1 cellular context compared by ENCODE assay signal in genomic region chr19:3519126-3519525, GRCh38.
TF ChIP-seq lines count a peak whose summit lies in the region.

No MANE protein-coding gene starts in this region.

TF ChIP-seq in GM23338, 12 proteins besides CTCF, POLR2A, EP300 and RAD21 (continued from another document):
- TF ChIP-seq ZNF331 (CRISPR knock-in tag; IDR thresholded peaks at IDR 0.05; ENCODE audit: low read depth) (no peak), NANOG (IDR thresholded peaks at IDR 0.05; ENCODE audit: borderline replicate concordance) (no peak), JUNB (IDR thresholded peaks at IDR 0.05; ENCODE audit: unreplicated experiment) (no peak), POLR2AphosphoS5 (IDR thresholded peaks at IDR 0.05; ENCODE audit: low read depth) (no peak), ZNF114 (CRISPR knock-in tag; IDR thresholded peaks at IDR 0.05) (no peak), STAT1 (IDR thresholded peaks at IDR 0.05; ENCODE audit: unreplicated experiment) (no peak), REST (IDR thresholded peaks at IDR 0.05; ENCODE audit: unreplicated experiment) (no peak), ETS1 (IDR thresholded peaks at IDR 0.05) (no peak)
- TF ChIP-seq, protein P1, sequence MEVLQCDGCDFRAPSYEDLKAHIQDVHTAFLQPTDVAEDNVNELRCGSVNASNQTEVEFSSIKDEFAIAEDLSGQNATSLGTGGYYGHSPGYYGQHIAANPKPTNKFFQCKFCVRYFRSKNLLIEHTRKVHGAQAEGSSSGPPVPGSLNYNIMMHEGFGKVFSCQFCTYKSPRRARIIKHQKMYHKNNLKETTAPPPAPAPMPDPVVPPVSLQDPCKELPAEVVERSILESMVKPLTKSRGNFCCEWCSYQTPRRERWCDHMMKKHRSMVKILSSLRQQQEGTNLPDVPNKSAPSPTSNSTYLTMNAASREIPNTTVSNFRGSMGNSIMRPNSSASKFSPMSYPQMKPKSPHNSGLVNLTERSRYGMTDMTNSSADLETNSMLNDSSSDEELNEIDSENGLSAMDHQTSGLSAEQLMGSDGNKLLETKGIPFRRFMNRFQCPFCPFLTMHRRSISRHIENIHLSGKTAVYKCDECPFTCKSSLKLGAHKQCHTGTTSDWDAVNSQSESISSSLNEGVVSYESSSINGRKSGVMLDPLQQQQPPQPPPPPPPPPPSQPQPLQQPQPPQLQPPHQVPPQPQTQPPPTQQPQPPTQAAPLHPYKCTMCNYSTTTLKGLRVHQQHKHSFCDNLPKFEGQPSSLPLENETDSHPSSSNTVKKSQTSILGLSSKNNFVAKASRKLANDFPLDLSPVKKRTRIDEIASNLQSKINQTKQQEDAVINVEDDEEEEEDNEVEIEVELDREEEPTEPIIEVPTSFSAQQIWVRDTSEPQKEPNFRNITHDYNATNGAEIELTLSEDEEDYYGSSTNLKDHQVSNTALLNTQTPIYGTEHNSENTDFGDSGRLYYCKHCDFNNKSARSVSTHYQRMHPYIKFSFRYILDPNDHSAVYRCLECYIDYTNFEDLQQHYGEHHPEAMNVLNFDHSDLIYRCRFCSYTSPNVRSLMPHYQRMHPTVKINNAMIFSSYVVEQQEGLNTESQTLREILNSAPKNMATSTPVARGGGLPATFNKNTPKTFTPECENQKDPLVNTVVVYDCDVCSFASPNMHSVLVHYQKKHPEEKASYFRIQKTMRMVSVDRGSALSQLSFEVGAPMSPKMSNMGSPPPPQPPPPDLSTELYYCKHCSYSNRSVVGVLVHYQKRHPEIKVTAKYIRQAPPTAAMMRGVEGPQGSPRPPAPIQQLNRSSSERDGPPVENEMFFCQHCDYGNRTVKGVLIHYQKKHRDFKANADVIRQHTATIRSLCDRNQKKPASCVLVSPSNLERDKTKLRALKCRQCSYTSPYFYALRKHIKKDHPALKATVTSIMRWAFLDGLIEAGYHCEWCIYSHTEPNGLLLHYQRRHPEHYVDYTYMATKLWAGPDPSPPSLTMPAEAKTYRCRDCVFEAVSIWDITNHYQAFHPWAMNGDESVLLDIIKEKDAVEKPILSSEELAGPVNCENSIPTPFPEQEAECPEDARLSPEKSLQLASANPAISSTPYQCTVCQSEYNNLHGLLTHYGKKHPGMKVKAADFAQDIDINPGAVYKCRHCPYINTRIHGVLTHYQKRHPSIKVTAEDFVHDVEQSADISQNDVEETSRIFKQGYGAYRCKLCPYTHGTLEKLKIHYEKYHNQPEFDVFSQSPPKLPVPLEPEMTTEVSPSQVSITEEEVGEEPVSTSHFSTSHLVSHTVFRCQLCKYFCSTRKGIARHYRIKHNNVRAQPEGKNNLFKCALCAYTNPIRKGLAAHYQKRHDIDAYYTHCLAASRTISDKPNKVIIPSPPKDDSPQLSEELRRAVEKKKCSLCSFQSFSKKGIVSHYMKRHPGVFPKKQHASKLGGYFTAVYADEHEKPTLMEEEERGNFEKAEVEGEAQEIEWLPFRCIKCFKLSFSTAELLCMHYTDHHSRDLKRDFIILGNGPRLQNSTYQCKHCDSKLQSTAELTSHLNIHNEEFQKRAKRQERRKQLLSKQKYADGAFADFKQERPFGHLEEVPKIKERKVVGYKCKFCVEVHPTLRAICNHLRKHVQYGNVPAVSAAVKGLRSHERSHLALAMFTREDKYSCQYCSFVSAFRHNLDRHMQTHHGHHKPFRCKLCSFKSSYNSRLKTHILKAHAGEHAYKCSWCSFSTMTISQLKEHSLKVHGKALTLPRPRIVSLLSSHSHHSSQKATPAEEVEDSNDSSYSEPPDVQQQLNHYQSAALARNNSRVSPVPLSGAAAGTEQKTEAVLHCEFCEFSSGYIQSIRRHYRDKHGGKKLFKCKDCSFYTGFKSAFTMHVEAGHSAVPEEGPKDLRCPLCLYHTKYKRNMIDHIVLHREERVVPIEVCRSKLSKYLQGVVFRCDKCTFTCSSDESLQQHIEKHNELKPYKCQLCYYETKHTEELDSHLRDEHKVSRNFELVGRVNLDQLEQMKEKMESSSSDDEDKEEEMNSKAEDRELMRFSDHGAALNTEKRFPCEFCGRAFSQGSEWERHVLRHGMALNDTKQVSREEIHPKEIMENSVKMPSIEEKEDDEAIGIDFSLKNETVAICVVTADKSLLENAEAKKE (CRISPR knock-in tag; IDR thresholded peaks at IDR 0.05), result no peak
TF ChIP-seq in GM23338: peak in this region for 0.
